ENCODE assay signal across 18 cellular contexts in the genomic region with DNA sequence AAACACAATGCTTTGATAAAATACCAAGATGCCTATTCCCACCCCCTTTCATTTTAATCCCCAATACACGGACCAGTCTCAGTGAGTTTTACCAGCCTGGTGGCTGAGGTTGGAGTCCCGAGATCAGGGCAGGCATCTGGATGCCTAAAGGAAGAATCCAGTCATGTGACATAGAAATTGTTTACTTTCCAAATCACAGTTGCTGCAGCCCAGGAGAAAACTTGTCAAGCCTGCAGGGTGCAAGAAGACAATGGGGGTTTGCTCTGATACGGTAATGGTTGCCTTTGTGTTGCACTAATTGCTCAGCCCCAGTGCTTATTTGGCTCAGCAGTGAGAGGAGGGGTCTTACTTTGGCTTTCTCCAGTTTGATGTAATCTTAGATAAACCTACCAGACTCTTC.
DNase-seq lines count a peak whose midpoint lies in the region; ATAC-seq and TF ChIP-seq lines count a peak whose summit lies in the region.
"Had no signal": no experiment of that assay in that cellular context is flagged by ENCODE, and none has a peak within 500 bp of the region (broad histone marks: within the 10 kb centered on the region; RNA-seq: fewer than 3 reads in every experiment).

No MANE protein-coding gene starts in this region.

- H3K27me3 ChIP-seq in HUES64 (ENCODE audit: insufficient read depth, low read length) = peaks cover 22% of the 10 kb centered on the region; the same call in 1 of the 2 replicates
- peaks cover 32% of the 10 kb centered on the region for H3K27me3 ChIP-seq in iPS-20b (ENCODE audit: insufficient read depth, low read length)
- no peaks in the 10 kb centered on the region for H3K27me3 ChIP-seq in gastroesophageal sphincter
- H3K27me3 ChIP-seq: BLaER1 had no signal

- ATAC-seq in gastroesophageal sphincter = no peak
- ATAC-seq: HepG2 had no signal

- DNase-seq in COR-L47 (lab: John Stamatoyannopoulos, UW) (peak; percentile 12), ecto neural progenitor cell (ENCODE audit: low spot score) (peak; percentile 56), HCEC 1CT (no peak), NCI-H2081 treated with DMSO at 0.1 percent for 48 hours (lab: John Stamatoyannopoulos, UW) (no peak), DMS153 treated with DMSO at 0.1 percent for 48 hours (lab: John Stamatoyannopoulos, UW; ENCODE audit: unreplicated experiment) (no peak)
- DNase-seq: DMS 273 treated with DMSO at 0.1 percent for 48 hours, GOT3, KG1, NCI-H1694, NCI-H2171, NCI-H446 treated with DMSO at 0.1 percent for 48 hours, SHP77, SK-N-SH had no signal

- H3K9me3 ChIP-seq in HUES64 (ENCODE audit: insufficient read depth, low read depth, low read length) (no peaks in the 10 kb centered on the region), iPS-20b (ENCODE audit: insufficient read depth, low read depth, low read length) (no peaks in the 10 kb centered on the region), gastroesophageal sphincter (no peaks in the 10 kb centered on the region)
- H3K9me3 ChIP-seq: BLaER1, SK-N-SH had no signal

- TF ChIP-seq POLR2A in gastroesophageal sphincter (IDR thresholded peaks at IDR 0.05) = no peak

- no peaks in the 10 kb centered on the region for H3K36me3 ChIP-seq in HUES64 (ENCODE audit: insufficient read depth, low read length)
- H3K36me3 ChIP-seq in iPS-20b (ENCODE audit: insufficient read depth, low read depth, low read length) = no peaks in the 10 kb centered on the region
- H3K36me3 ChIP-seq in gastroesophageal sphincter = no peaks in the 10 kb centered on the region
- H3K36me3 ChIP-seq: BLaER1 had no signal

- WGBS in HUES64 = 3% methylated on average over 3 of the region's 3 CpGs
- 42% methylated on average over 3 of the region's 3 CpGs; no CpG with 5 or more reads in 1 of the 2 donors for WGBS in gastroesophageal sphincter (ENCODE audit: low coverage in 1 of 2), 2 donors

- H3K4me1 ChIP-seq in HUES64 (ENCODE audit: insufficient read depth, low read length) (peaks cover 21% of the 10 kb centered on the region), iPS-20b (ENCODE audit: insufficient read depth, low read length) (peaks cover 12% of the 10 kb centered on the region; the same call in 1 of the 2 replicates), gastroesophageal sphincter (no peaks in the 10 kb centered on the region)
- H3K4me1 ChIP-seq: BLaER1 had no signal

- no peak for TF ChIP-seq CTCF in gastroesophageal sphincter (IDR thresholded peaks at IDR 0.05)

- no peak for TF ChIP-seq EP300 in gastroesophageal sphincter (IDR thresholded peaks at IDR 0.05)

- H3K9ac ChIP-seq in HUES64 (ENCODE audit: low read depth, low read length) (no peak overlapping the region), iPS-20b (ENCODE audit: low read depth, low read length) (no peak overlapping the region)
- H3K9ac ChIP-seq: BLaER1, SK-N-SH had no signal

- H3K27ac ChIP-seq in HUES64 (ENCODE audit: low read depth, low read length) (no peak overlapping the region), iPS-20b (ENCODE audit: low read length) (no peak overlapping the region), gastroesophageal sphincter (no peak overlapping the region)
- H3K27ac ChIP-seq: BLaER1 had no signal

- H3K4me3 ChIP-seq in HUES64 (ENCODE audit: low read length) (peak overlapping the region; percentile 5; the same call in 1 of the 2 replicates), iPS-20b (ENCODE audit: low read length) (peak overlapping the region; percentile 38), gastroesophageal sphincter (no peak overlapping the region)
- H3K4me3 ChIP-seq: BLaER1 had no signal

Comparison
In these comparisons a context has a peak if more than half of its experiments do, and no peak if none do; other contexts are left out.
1. DNase-seq: peak in COR-L47 (single experiment) and ecto neural progenitor cell (single experiment); none in HCEC 1CT (single experiment), NCI-H2081 treated with DMSO at 0.1 percent for 48 hours (single experiment) and DMS153 treated with DMSO at 0.1 percent for 48 hours (single experiment).
2. H3K4me3 ChIP-seq: peak in HUES64 (single experiment) and iPS-20b (single experiment); none in gastroesophageal sphincter (0 of 2).